Comparison of ENCODE assay signal across 28 cellular contexts in genomic region chr12:68934392-68934791, GRCh38. TPM values are rescaled to one million over a fixed set of nuclear protein-coding genes. Genes with fewer than 3 reads are reported as not detected.
DNase-seq lines count a peak whose midpoint lies in the region; ATAC-seq, FAIRE-seq and TF ChIP-seq lines count a peak whose summit lies in the region.
"Had no signal": no experiment of that assay in that cellular context is flagged by ENCODE, and none has a peak within 500 bp of the region (broad histone marks: within the 10 kb centered on the region; RNA-seq: fewer than 3 reads in every experiment).

No MANE protein-coding gene starts in this region.

- no peak overlapping the region for H3K27ac ChIP-seq in CD8-positive, alpha-beta memory T cell (ENCODE audit: low read depth, low read length)
- H3K27ac ChIP-seq in K562 (ENCODE audit: extremely low read depth, low read depth, low read length) (no peak overlapping the region), neural progenitor cell (no peak overlapping the region)
- H3K27ac ChIP-seq: HL-60, RWPE1 had no signal

- H3K4me3 Mint-ChIP-seq in activated T-cell treated with anti-CD3 and anti-CD28 coated beads, Interleukin-2, amount 50 U/mL, for 4 hours = peak overlapping the region; percentile 47
- H3K4me3 Mint-ChIP-seq in CD8-positive, alpha-beta memory T cell = peak overlapping the region in 4 of 7 donors; percentile 12 to 74 (median 42)
- H3K4me3 Mint-ChIP-seq in neural progenitor cell = peak overlapping the region; percentile 81

- peaks cover 5% of the 10 kb centered on the region for H3K36me3 Mint-ChIP-seq in activated T-cell treated with anti-CD3 and anti-CD28 coated beads, Interleukin-2, amount 50 U/mL, for 4 hours (ENCODE audit: insufficient read depth)
- H3K36me3 Mint-ChIP-seq in CD8-positive, alpha-beta memory T cell = no peaks in the 10 kb centered on the region
- H3K36me3 Mint-ChIP-seq in neural progenitor cell = no peaks in the 10 kb centered on the region

- no peaks in the 10 kb centered on the region for H3K9me3 Mint-ChIP-seq in activated T-cell treated with anti-CD3 and anti-CD28 coated beads, Interleukin-2, amount 50 U/mL, for 4 hours
- no peaks in the 10 kb centered on the region for H3K9me3 Mint-ChIP-seq in CD8-positive, alpha-beta memory T cell
- no peaks in the 10 kb centered on the region for H3K9me3 Mint-ChIP-seq in neural progenitor cell

- no peaks in the 10 kb centered on the region for H3K9me3 ChIP-seq in CD8-positive, alpha-beta memory T cell (ENCODE audit: low read length)
- H3K9me3 ChIP-seq in K562 (replicated peaks; ENCODE audit: control insufficient read depth, insufficient read depth, low read depth, low read length) (no peaks in the 10 kb centered on the region), neural progenitor cell (ENCODE audit: low read depth) (no peaks in the 10 kb centered on the region), BE2C (no peaks in the 10 kb centered on the region; the same call in 1 of the 2 replicates)

- FAIRE-seq in K562 (lab: Jason Lieb, UNC) = no peak
- FAIRE-seq: A204.1, GM12891, HepG2 had no signal

- peaks cover 12% of the 10 kb centered on the region for H3K27me3 Mint-ChIP-seq in activated T-cell treated with anti-CD3 and anti-CD28 coated beads, Interleukin-2, amount 50 U/mL, for 4 hours (ENCODE audit: low read depth)
- H3K27me3 Mint-ChIP-seq in CD8-positive, alpha-beta memory T cell = peaks cover 26 to 43% of the 10 kb centered on the region in 2 donors
- peaks cover 24% of the 10 kb centered on the region for H3K27me3 Mint-ChIP-seq in neural progenitor cell (ENCODE audit: insufficient read depth, low read depth)

- WGBS in K562 (ENCODE audit: insufficient coverage, low coverage, missing lambda C conversion rate) = 11% methylated on average over 9 of the region's 9 CpGs

- no peaks in the 10 kb centered on the region for H3K79me2 ChIP-seq in K562 (ENCODE audit: control insufficient read depth, insufficient read depth, low read length)
- no peaks in the 10 kb centered on the region for H3K79me2 ChIP-seq in neural progenitor cell (ENCODE audit: low read depth)

- H4K20me1 ChIP-seq in K562 (replicated peaks; ENCODE audit: control insufficient read depth, insufficient read depth, low read length) = no peaks in the 10 kb centered on the region
- H4K20me1 ChIP-seq in neural progenitor cell (ENCODE audit: low read depth) = no peaks in the 10 kb centered on the region

- peaks cover 11% of the 10 kb centered on the region for H3K27me3 ChIP-seq in CD8-positive, alpha-beta memory T cell (ENCODE audit: insufficient read depth, low read length, poor library complexity, severe bottlenecking)
- H3K27me3 ChIP-seq in K562 (ENCODE audit: control insufficient read depth in 2 of 2, insufficient read depth in 2 of 2, low read length in 2 of 2) (peaks cover 9 to 24% of the 10 kb centered on the region in 2 experiments; a peak in 3 of 5 replicates), neural progenitor cell (peaks cover 45% of the 10 kb centered on the region), BE2C (peaks cover 32% of the 10 kb centered on the region)

- no peak overlapping the region for H2AFZ ChIP-seq in K562 (ENCODE audit: low read depth, low read length)
- H2AFZ ChIP-seq in neural progenitor cell (replicated peaks) = no peak overlapping the region

- no peaks in the 10 kb centered on the region for H3K9me1 ChIP-seq in K562 (ENCODE audit: control insufficient read depth, insufficient read depth, low read length)

- no peak for TF ChIP-seq RAD21 in K562 (CRISPR knock-in tag; conservative IDR thresholded peaks at IDR 0.05 in 1 of 2, IDR thresholded peaks at IDR 0.05 in 1 of 2)

- no peak overlapping the region for H3K9ac ChIP-seq in K562 (ENCODE audit: insufficient read depth in 1 of 2, low read depth in 2 of 2, low read length in 2 of 2)
- no peak overlapping the region for H3K9ac ChIP-seq in neural progenitor cell

- ATAC-seq in activated T-cell treated with anti-CD3 and anti-CD28 coated beads, Interleukin-2, amount 50 U/mL, for 4 hours = no peak
- ATAC-seq in K562 (no peak), SK-N-SH treated with all-trans-retinoic acid at 6 μM for 48 hours (no peak)
- ATAC-seq: HepG2 had no signal

- H3K4me1 Mint-ChIP-seq in activated T-cell treated with anti-CD3 and anti-CD28 coated beads, Interleukin-2, amount 50 U/mL, for 4 hours (ENCODE audit: low read depth) = peaks cover 7% of the 10 kb centered on the region
- peaks cover 6 to 14% (median 9%) of the 10 kb centered on the region in 3 donors for H3K4me1 Mint-ChIP-seq in CD8-positive, alpha-beta memory T cell
- H3K4me1 Mint-ChIP-seq in neural progenitor cell = peaks cover 7% of the 10 kb centered on the region

- no peak for DNase-seq in activated T-cell treated with anti-CD3 and anti-CD28 coated beads, Interleukin-2, amount 50 U/mL, for 4 hours
- no peak for DNase-seq in activated T-cell treated with anti-CD3 and anti-CD28 coated beads, Interleukin-2, amount 50 U/mL, for 48 hours
- no peak for DNase-seq in CD8-positive, alpha-beta memory T cell
- DNase-seq in K562 (ENCODE audit: extremely low read depth in 1 of 4, low spot score in 3 of 4) = no peak
- DNase-seq in neural progenitor cell (ENCODE audit: low spot score) = no peak
- DNase-seq in inferior parietal cortex (ENCODE audit: extremely low spot score) = no peak
- no peak for DNase-seq in BE2C
- DNase-seq: GOT3; HCEC 1CT; KBM-7; MM.1S; NCI-H1048; NCI-H1417 treated with DMSO at 0.1 percent for 48 hours; NCI-H187; NCI-H2107; NCI-H2227 treated with DMSO at 0.1 percent for 48 hours; NCI-H524; NCI-H774; NK-92 treated with Interleukin-12 subunit alpha and Interleukin-12 subunit beta, amount 100 ng/mL, for 24 hours; SHP77 treated with DMSO at 0.1 percent for 48 hours had no signal

- no peak overlapping the region for H3K27ac Mint-ChIP-seq in CD8-positive, alpha-beta memory T cell
- no peak overlapping the region for H3K27ac Mint-ChIP-seq in neural progenitor cell

- H3K4me3 ChIP-seq in CD8-positive, alpha-beta memory T cell (ENCODE audit: low read length) = no peak overlapping the region
- H3K4me3 ChIP-seq in K562 = no peak overlapping the region
- no peak overlapping the region for H3K4me3 ChIP-seq in neural progenitor cell
- no peak overlapping the region for H3K4me3 ChIP-seq in BE2C (ENCODE audit: low read depth, low read length)

- intact Hi-C loops in K562 (cut with micrococcal nuclease) = no loop called here

- TF ChIP-seq EP300 in K562 (IDR thresholded peaks at IDR 0.05; ENCODE audit: low read length) = no peak

- H3K36me3 ChIP-seq in CD8-positive, alpha-beta memory T cell (ENCODE audit: insufficient read depth, low read length) = no peaks in the 10 kb centered on the region
- H3K36me3 ChIP-seq in K562 (ENCODE audit: control insufficient read depth, insufficient read depth, low read length) (no peaks in the 10 kb centered on the region), neural progenitor cell (no peaks in the 10 kb centered on the region), BE2C (no peaks in the 10 kb centered on the region)

- TF ChIP-seq POLR2A in K562 (conservative IDR thresholded peaks at IDR 0.05) = no peak

- CTCF ChIA-PET in CD8-positive, alpha-beta memory T cell (lab: Charles Lee) = no interaction called here
- CTCF ChIA-PET in K562 (lab: Yijun Ruan, JAX; ENCODE audit: low intra/inter-chr PET ratio) = no interaction called here

- peaks cover 11% of the 10 kb centered on the region for H3F3A ChIP-seq in neural progenitor cell (ENCODE audit: low read depth)

- POLR2A ChIA-PET in CD8-positive, alpha-beta memory T cell (lab: Charles Lee) = no interaction called here
- POLR2A ChIA-PET in K562 (lab: Yijun Ruan, JAX) = no interaction called here

- BruUV-seq in K562 (replicated peaks; lab: Mats Ljungman, UMichigan) = no TSS peak

- TF ChIP-seq CTCF in K562 (IDR thresholded peaks at IDR 0.05 in 2 of 3, conservative IDR thresholded peaks at IDR 0.05 in 1 of 3; ENCODE audit: insufficient read depth in 2 of 3, low read depth in 1 of 3, low read length in 3 of 3) (no peak), neural progenitor cell (IDR thresholded peaks at IDR 0.05) (no peak), BE2C (IDR thresholded peaks at IDR 0.05; ENCODE audit: low read depth, low read length) (no peak)

- peaks cover 7% of the 10 kb centered on the region for H3K4me1 ChIP-seq in CD8-positive, alpha-beta memory T cell (ENCODE audit: insufficient read depth, low read length)
- peaks cover 0 to 11% of the 10 kb centered on the region in 2 experiments; a peak in 2 of 5 replicates for H3K4me1 ChIP-seq in K562 (replicated peaks in 1 of 2; ENCODE audit: control insufficient read depth in 2 of 2, insufficient read depth in 2 of 2, low read length in 2 of 2)
- peaks cover 6% of the 10 kb centered on the region for H3K4me1 ChIP-seq in neural progenitor cell
- no peaks in the 10 kb centered on the region for H3K4me1 ChIP-seq in BE2C

- in situ Hi-C loops in K562 (cut with MboI) = no loop called here

- H3K4me2 ChIP-seq in K562 (ENCODE audit: insufficient read depth, low read length) = no peak overlapping the region
- H3K4me2 ChIP-seq in neural progenitor cell = no peak overlapping the region

TF ChIP-seq in K562, 482 proteins besides CTCF, POLR2A, EP300 and RAD21 (continues in another document):
- no peak for TF ChIP-seq ZC3H4 (CRISPR knock-in tag; IDR thresholded peaks at IDR 0.05; ENCODE audit: borderline replicate concordance)

RNA-seq across cellular contexts. Expression of gene CPM, which starts 1.4 kb away (rescaled TPM):
- total RNA-seq in activated T-cell treated with anti-CD3 and anti-CD28 coated beads, Interleukin-2, amount 50 U/mL, for 4 hours = 100 to 1,000 TPM in 1 of 3 donors, 10 to 100 TPM in 2; 55.3 to 101 (median 56.2) TPM
- total RNA-seq in CD8-positive, alpha-beta memory T cell = 1 to 10 TPM; 1.6 to 1.9 TPM
- 0.26 TPM for polyA plus RNA-seq in CD8-positive, alpha-beta memory T cell
- total RNA-seq in K562 (2011; cell fraction: chromatin; rRNA removed; ENCODE audit: low replicate concordance) = not detected in 2 replicates
- not detected in 2 replicates for total RNA-seq in K562 (2011; cell fraction: nucleolus; rRNA removed)
- not detected in 2 replicates for total RNA-seq in K562 (2011; cell fraction: nucleoplasm; rRNA removed)
- total RNA-seq in K562 (2014; rRNA removed) (not detected in 2 replicates), K562 (2014; rRNA removed; fragmentation: Illumina TruSeq; extraction: Trizol) (not detected in 2 replicates), K562 (2015; rRNA removed; fragmentation: Illumina TruSeq; extraction: Trizol) (not detected in 2 replicates), K562 (2021) (0.22 and 0.31 TPM in 2 replicates), neural progenitor cell (ENCODE audit: low replicate concordance) (0.02 and 0.28 TPM in 2 replicates)
- polyA plus RNA-seq in K562 (2011; rRNA removed) (not detected in 2 replicates), K562 (2014; fragmentation: Illumina TruSeq; extraction: Trizol) (not detected in 2 replicates), K562 (2014; fragmentation: Nextera tagmentation; extraction: Ambion mirVana) (not detected), K562 (2014; rRNA removed) (not detected in 2 replicates)
- not detected in 2 replicates for polyA plus RNA-seq in K562 (2011; cell fraction: cytosol; rRNA removed)
- not detected in 2 replicates for polyA plus RNA-seq in K562 (2011; cell fraction: nucleus; rRNA removed)
- polyA plus RNA-seq in K562 (2012) = 0.01 TPM in 2 replicates
- polyA minus RNA-seq in K562 (2011; rRNA and poly(A)+ RNA removed) = not detected in 2 replicates
- polyA minus RNA-seq in K562 (2011; cell fraction: cytosol; rRNA and poly(A)+ RNA removed) = 0.48 and 6.5 TPM in 2 replicates
- polyA minus RNA-seq in K562 (2011; cell fraction: nucleus; rRNA and poly(A)+ RNA removed) = 0.11 TPM in 1 of 2 replicates, not detected in the other
- 0.15 TPM for polyA plus RNA-seq in BE2C (2012; ENCODE audit: insufficient read depth, insufficient read length, low read depth)
- total RNA-seq: G401, HepG2, HT-29 had no signal
- polyA plus RNA-seq: HepG2 had no signal

Comparison
In these comparisons a context has a peak if more than half of its experiments do, and no peak if none do; other contexts are left out.
1. RNA of gene CPM, which starts 1.4 kb away (total RNA-seq): 55.3 to 101 TPM in activated T-cell treated with anti-CD3 and anti-CD28 coated beads, Interleukin-2, amount 50 U/mL, for 4 hours; 1.6 to 1.9 TPM in CD8-positive, alpha-beta memory T cell, 0.02 to 0.28 TPM in neural progenitor cell and 0.22 to 0.31 TPM in K562; every median in the first group is over 10 times any median in the second.
2. Peak in every context shown above with its lines, with median percentiles within 50 percentile points of each other: H3K4me3 Mint-ChIP-seq.